ENCODE assay signal across 11 cellular contexts in genomic region chr9:89467278-89467625, GRCh38. TPM values are rescaled to one million over a fixed set of nuclear protein-coding genes. Genes with fewer than 3 reads are reported as not detected.
DNase-seq lines count a peak whose midpoint lies in the region; ATAC-seq and TF ChIP-seq lines count a peak whose summit lies in the region.
"Had no signal": no experiment of that assay in that cellular context is flagged by ENCODE, and none has a peak within 500 bp of the region (broad histone marks: within the 10 kb centered on the region; RNA-seq: fewer than 3 reads in every experiment).

No MANE protein-coding gene starts in this region.

- peak overlapping the region; percentile 40 for H2AK5ac ChIP-seq in mesenchymal stem cell (ENCODE audit: low read length, severe bottlenecking)

- ATAC-seq in GM18868 (IDR thresholded peaks at IDR 0.05; ENCODE audit: unreplicated experiment), result peak; percentile 9
- peak; percentile 14 for ATAC-seq in GM21717 (IDR thresholded peaks at IDR 0.05; ENCODE audit: unreplicated experiment)
- ATAC-seq in HG03571 (IDR thresholded peaks at IDR 0.05; ENCODE audit: unreplicated experiment), result peak; percentile 5
- ATAC-seq in lower lobe of right lung, result no peak
- ATAC-seq: heart left ventricle had no signal

- no peak overlapping the region for H2BK12ac ChIP-seq in mesenchymal stem cell (ENCODE audit: low read length in 2 of 2)

- intact Hi-C loops in lower lobe of right lung (cut with DNase I) (no loop called here), uterus (cut with DNase I; ENCODE audit: low total_unique reads) (no loop called here)

- H4K8ac ChIP-seq in mesenchymal stem cell (ENCODE audit: low read length), result no peak overlapping the region

- H3K18ac ChIP-seq in mesenchymal stem cell (ENCODE audit: low read depth in 1 of 2, low read length in 2 of 2), result no peak overlapping the region

- no peak overlapping the region for H4K91ac ChIP-seq in mesenchymal stem cell (ENCODE audit: low read length)

- H3K9ac ChIP-seq in mesenchymal stem cell (ENCODE audit: low read length), result no peak overlapping the region

- DNase-seq in mesenchymal stem cell (no peak), cerebellar cortex (ENCODE audit: low spot score) (no peak), lower lobe of right lung (no peak), uterus (no peak), amygdala (lab: John Stamatoyannopoulos, UW) (no peak)
- DNase-seq: DMS153, heart left ventricle had no signal

- no peak overlapping the region for H3K4ac ChIP-seq in mesenchymal stem cell (ENCODE audit: low read depth in 1 of 2, low read length in 2 of 2)

- H3K27ac ChIP-seq in mesenchymal stem cell (ENCODE audit: low read length, poor library complexity, severe bottlenecking) (peak overlapping the region; percentile 84), lower lobe of right lung (no peak overlapping the region), uterus (no peak overlapping the region)
- H3K27ac ChIP-seq: SK-N-MC had no signal

- peak overlapping the region in 1 of 2 experiments; percentile 35 for H3K14ac ChIP-seq in mesenchymal stem cell (ENCODE audit: low read length in 2 of 2)

- no peak overlapping the region for H2BK15ac ChIP-seq in mesenchymal stem cell (ENCODE audit: low read depth, poor library complexity, severe bottlenecking)

- H3K4me2 ChIP-seq in mesenchymal stem cell (ENCODE audit: low read length, poor library complexity, severe bottlenecking), result no peak overlapping the region

- no peak for TF ChIP-seq CTCF in lower lobe of right lung (IDR thresholded peaks at IDR 0.05)
- TF ChIP-seq CTCF in uterus (IDR thresholded peaks at IDR 0.05), result no peak

- TF ChIP-seq POLR2A in uterus (IDR thresholded peaks at IDR 0.05), result no peak

- 90% methylated on average over 3 of the region's 4 CpGs for WGBS in mesenchymal stem cell

- H3K23ac ChIP-seq in mesenchymal stem cell (ENCODE audit: low read length in 2 of 2), result no peak overlapping the region

- no peak overlapping the region for H3K4me3 ChIP-seq in mesenchymal stem cell (ENCODE audit: insufficient read depth in 1 of 2, low read depth in 1 of 2, low read length in 2 of 2)
- H3K4me3 ChIP-seq in lower lobe of right lung, result no peak overlapping the region
- H3K4me3 ChIP-seq in uterus, result no peak overlapping the region
- H3K4me3 ChIP-seq: heart left ventricle, SK-N-MC had no signal

- peaks cover 17% of the 10 kb centered on the region for H3K79me1 ChIP-seq in mesenchymal stem cell (replicated peaks; ENCODE audit: low read length, poor library complexity, severe bottlenecking)

- peaks cover 0 to 6% of the 10 kb centered on the region in 2 experiments for H3K36me3 ChIP-seq in mesenchymal stem cell (ENCODE audit: control insufficient read depth in 1 of 2, insufficient read depth in 2 of 2, low read depth in 1 of 2, low read length in 2 of 2)
- H3K36me3 ChIP-seq in lower lobe of right lung, result no peaks in the 10 kb centered on the region
- no peaks in the 10 kb centered on the region for H3K36me3 ChIP-seq in uterus

- H3K27me3 ChIP-seq in mesenchymal stem cell (ENCODE audit: control insufficient read depth in 1 of 2, insufficient read depth in 1 of 2, low read length in 2 of 2) (peaks cover 0 to 16% of the 10 kb centered on the region in 2 experiments), lower lobe of right lung (ENCODE audit: low read depth) (no peaks in the 10 kb centered on the region), uterus (no peaks in the 10 kb centered on the region)
- H3K27me3 ChIP-seq: heart left ventricle had no signal

- no peak overlapping the region for H2AFZ ChIP-seq in mesenchymal stem cell (ENCODE audit: low read depth, low read length)

- H3K4me1 ChIP-seq in mesenchymal stem cell (ENCODE audit: control insufficient read depth, insufficient read depth, low read depth, low read length), result peaks cover 34% of the 10 kb centered on the region
- H3K4me1 ChIP-seq in lower lobe of right lung, result peaks cover 30% of the 10 kb centered on the region
- no peaks in the 10 kb centered on the region for H3K4me1 ChIP-seq in uterus

- H3K9me3 ChIP-seq in mesenchymal stem cell (ENCODE audit: control insufficient read depth, low read length), result no peaks in the 10 kb centered on the region
- no peaks in the 10 kb centered on the region for H3K9me3 ChIP-seq in lower lobe of right lung
- no peaks in the 10 kb centered on the region for H3K9me3 ChIP-seq in uterus
- H3K9me3 ChIP-seq: heart left ventricle had no signal

- no peak overlapping the region for H2BK120ac ChIP-seq in mesenchymal stem cell (ENCODE audit: low read depth, low read length)

- peak overlapping the region; percentile 8 for H2BK5ac ChIP-seq in mesenchymal stem cell (ENCODE audit: low read depth, low read length, poor library complexity, severe bottlenecking)

RNA-seq across cellular contexts. Expression of gene SEMA4D, which starts 30.7 kb away (rescaled TPM):
- polyA plus RNA-seq in mesenchymal stem cell (2013, experiment 1 of 2), result 3.2 TPM
- 3.2 TPM for polyA plus RNA-seq in mesenchymal stem cell (2013, experiment 2 of 2)
- total RNA-seq in lower lobe of right lung (49.9 TPM), uterus (10 to 100 TPM in 2 of 4 donors, 1 to 10 TPM in 2; 1.5 to 27.8 (median 11.6) TPM)

Comparison
In these comparisons a context has a peak if more than half of its experiments do, and no peak if none do; other contexts are left out.
1. ATAC-seq: peak in GM18868 (single experiment), GM21717 (single experiment) and HG03571 (single experiment); none in lower lobe of right lung (0 of 2).